In genomic region chr15:58555168-58556027, GRCh38 we compare ENCODE assay signal across 18 cellular contexts.
DNase-seq lines count a peak whose midpoint lies in the region; ATAC-seq and TF ChIP-seq lines count a peak whose summit lies in the region.
"Had no signal": no experiment of that assay in that cellular context is flagged by ENCODE, and none has a peak within 500 bp of the region (broad histone marks: within the 10 kb centered on the region; RNA-seq: fewer than 3 reads in every experiment).

No MANE protein-coding gene starts in this region.

- TF ChIP-seq CTCF in Peyer's patch (IDR thresholded peaks at IDR 0.05): peak in 2 of 6 experiments; percentile 20 to 27
- no peak for TF ChIP-seq CTCF in smooth muscle cell (IDR thresholded peaks at IDR 0.05; ENCODE audit: borderline replicate concordance, insufficient read depth, poor library complexity, severe bottlenecking)

- peak overlapping the region; percentile 66 for H3K4me2 ChIP-seq in smooth muscle cell

- H3K27me3 ChIP-seq in Peyer's patch (no peaks in the 10 kb centered on the region), smooth muscle cell (ENCODE audit: low read depth) (no peaks in the 10 kb centered on the region)
- H3K27me3 ChIP-seq: heart left ventricle, left lung, tibial artery had no signal

- no peaks in the 10 kb centered on the region for H3K79me2 ChIP-seq in smooth muscle cell (ENCODE audit: low read depth)

- H3K36me3 ChIP-seq in KOPT-K1 (ENCODE audit: insufficient read depth, low read length) (no peaks in the 10 kb centered on the region), Peyer's patch (no peaks in the 10 kb centered on the region), smooth muscle cell (ENCODE audit: low read depth) (no peaks in the 10 kb centered on the region)
- H3K36me3 ChIP-seq: heart left ventricle, left lung, tibial artery had no signal

- H3K4me1 ChIP-seq in Peyer's patch: peaks cover 0 to 25% (median 2%) of the 10 kb centered on the region in 4 donors
- H3K4me1 ChIP-seq in smooth muscle cell (ENCODE audit: low read depth): peaks cover 22% of the 10 kb centered on the region

- H3K4me3 ChIP-seq in Peyer's patch (no peak overlapping the region), smooth muscle cell (no peak overlapping the region)
- H3K4me3 ChIP-seq: heart left ventricle, left lung, tibial artery had no signal

- DNase-seq in Peyer's patch (peak in 2 of 3 donors; percentile 43 to 56), iPS-NIHi11 (ENCODE audit: low spot score) (peak; percentile 39), smooth muscle cell (lab: John Stamatoyannopoulos, UW; ENCODE audit: unreplicated experiment) (no peak), SKM-1 treated with dmso at 0.1 percent for 144 hours (lab: John Stamatoyannopoulos, UW; ENCODE audit: unreplicated experiment) (no peak), DMS114 treated with DMSO at 0.1 percent for 48 hours (lab: John Stamatoyannopoulos, UW; ENCODE audit: unreplicated experiment) (no peak)
- DNase-seq: activated CD4-positive, alpha-beta T cell treated with anti-CD3 and anti-CD28 coated beads for 4 hours; activated naive CD8-positive, alpha-beta T cell treated with anti-CD3 and anti-CD28 coated beads, Interleukin-2, amount 50 U/mL, for 24 hours; activated T-cell treated with anti-CD3 and anti-CD28 coated beads, Interleukin-2, amount 50 U/mL, for 48 hours; CD4-positive, CD25-positive, alpha-beta regulatory T cell; cerebellar nuclear complex; heart left ventricle; left lung; MV-4-11; naive thymus-derived CD4-positive, alpha-beta T cell; stimulated activated CD4-positive, alpha-beta T cell treated with anti-CD3 and anti-CD28 coated beads, Interleukin-2, amount 100 ng/mL, for 24 hours; tibial artery had no signal

- TF ChIP-seq POLR2A in Peyer's patch (IDR thresholded peaks at IDR 0.05): no peak

- 65% methylated on average over 14 of the region's 14 CpGs for WGBS in smooth muscle cell (ENCODE audit: low lambda C conversion rate)

- H3K9ac ChIP-seq in smooth muscle cell (ENCODE audit: low read depth): no peak overlapping the region

- H3K9me3 ChIP-seq in KOPT-K1 (ENCODE audit: insufficient read depth, low read length, poor library complexity, severe bottlenecking): no peaks in the 10 kb centered on the region
- H3K9me3 ChIP-seq in Peyer's patch: no peaks in the 10 kb centered on the region
- H3K9me3 ChIP-seq in smooth muscle cell (replicated peaks; ENCODE audit: low read depth): no peaks in the 10 kb centered on the region
- H3K9me3 ChIP-seq: heart left ventricle, left lung, tibial artery had no signal

- H3F3A ChIP-seq in smooth muscle cell (ENCODE audit: low read depth): peaks cover 18% of the 10 kb centered on the region

- H3K27ac ChIP-seq in KOPT-K1 (ENCODE audit: low read depth, low read length, poor library complexity, severe bottlenecking) (peak overlapping the region; percentile 95), Peyer's patch (no peak overlapping the region), smooth muscle cell (ENCODE audit: low read depth) (no peak overlapping the region)
- H3K27ac ChIP-seq: heart left ventricle, left lung, tibial artery had no signal

- no peaks in the 10 kb centered on the region for H4K20me1 ChIP-seq in smooth muscle cell (ENCODE audit: low read depth)

- no peak for ATAC-seq in HG03097 (IDR thresholded peaks at IDR 0.05; ENCODE audit: low FRiP score, unreplicated experiment)
- ATAC-seq: activated naive CD8-positive, alpha-beta T cell treated with anti-CD3 and anti-CD28 coated beads, Interleukin-2, amount 50 U/mL, for 24 hours; left lung; naive thymus-derived CD4-positive, alpha-beta T cell had no signal

- peak overlapping the region; percentile 78 for H2AFZ ChIP-seq in smooth muscle cell (ENCODE audit: low read depth)

Comparison
In these comparisons a context has a peak if more than half of its experiments do, and no peak if none do; other contexts are left out.
1. DNase-seq: peak in Peyer's patch (2 of 3) and iPS-NIHi11 (single experiment); none in smooth muscle cell (single experiment), SKM-1 treated with dmso at 0.1 percent for 144 hours (single experiment) and DMS114 treated with DMSO at 0.1 percent for 48 hours (single experiment).